8 cellular contexts compared by ENCODE assay signal in genomic region chr20:58649288-58650180, GRCh38. TPM values are rescaled to one million over a fixed set of nuclear protein-coding genes. Genes with fewer than 3 reads are reported as not detected.
A peak's percentile ranks its signal among the peaks of the same experiment; 100 is the strongest.
DNase-seq lines count a peak whose midpoint lies in the region; ATAC-seq and TF ChIP-seq lines count a peak whose summit lies in the region.

No MANE protein-coding gene starts in this region.

- peaks cover 10% of the 10 kb centered on the region; the same call in 1 of the 2 replicates for H3K27me3 ChIP-seq in HUES64 (ENCODE audit: insufficient read depth, low read length)
- H3K27me3 ChIP-seq in heart right ventricle = no peaks in the 10 kb centered on the region
- no peaks in the 10 kb centered on the region for H3K27me3 ChIP-seq in gastrocnemius medialis

- peak; percentile 21 for DNase-seq in activated T-helper 2 cell treated with anti-CD3 and anti-CD28 coated beads, Interferon-gamma antibody, Interleukin-2, Interleukin-4, amounts not matched to agents 10 μg/mL and 5 μg/mL and 100 μg/mL, durations not matched to agents 14 hours and 24 hours and 36 hours (ENCODE audit: low spot score)
- DNase-seq in heart right ventricle (peak; percentile 30 to 59), gastrocnemius medialis (no peak), T1000 (lab: John Stamatoyannopoulos, UW) (no peak), SHP77 (lab: John Stamatoyannopoulos, UW) (no peak), OCI-M2 (lab: John Stamatoyannopoulos, UW; ENCODE audit: unreplicated experiment) (no peak)

- H3K27me3 Mint-ChIP-seq in activated T-helper 2 cell treated with anti-CD3 and anti-CD28 coated beads, Interferon-gamma antibody, Interleukin-2, Interleukin-4, amounts not matched to agents 10 μg/mL and 5 μg/mL and 100 μg/mL, durations not matched to agents 14 hours and 24 hours and 36 hours (ENCODE audit: low read depth) = no peaks in the 10 kb centered on the region

- no peak overlapping the region; the same call in 1 of the 2 replicates for H3K27ac ChIP-seq in HUES64 (ENCODE audit: low read depth, low read length)
- peak overlapping the region; percentile 89 to 98 (median 95) for H3K27ac ChIP-seq in heart right ventricle
- peak overlapping the region in 3 of 4 donors; percentile 85 to 98 (median 97) for H3K27ac ChIP-seq in gastrocnemius medialis

- no peak for TF ChIP-seq POLR2A in gastrocnemius medialis (IDR thresholded peaks at IDR 0.05)

- peak overlapping the region; percentile 77 for H3K27ac Mint-ChIP-seq in activated T-helper 2 cell treated with anti-CD3 and anti-CD28 coated beads, Interferon-gamma antibody, Interleukin-2, Interleukin-4, amounts not matched to agents 10 μg/mL and 5 μg/mL and 100 μg/mL, durations not matched to agents 14 hours and 24 hours and 36 hours

- H3K36me3 ChIP-seq in HUES64 (ENCODE audit: insufficient read depth, low read length) = peaks cover 3% of the 10 kb centered on the region; the same call in 1 of the 2 replicates
- H3K36me3 ChIP-seq in heart right ventricle = no peaks in the 10 kb centered on the region
- H3K36me3 ChIP-seq in gastrocnemius medialis = no peaks in the 10 kb centered on the region

- peaks cover 23% of the 10 kb centered on the region for H3K36me3 Mint-ChIP-seq in activated T-helper 2 cell treated with anti-CD3 and anti-CD28 coated beads, Interferon-gamma antibody, Interleukin-2, Interleukin-4, amounts not matched to agents 10 μg/mL and 5 μg/mL and 100 μg/mL, durations not matched to agents 14 hours and 24 hours and 36 hours (ENCODE audit: low read depth)

- peaks cover 15% of the 10 kb centered on the region for H3K4me1 Mint-ChIP-seq in activated T-helper 2 cell treated with anti-CD3 and anti-CD28 coated beads, Interferon-gamma antibody, Interleukin-2, Interleukin-4, amounts not matched to agents 10 μg/mL and 5 μg/mL and 100 μg/mL, durations not matched to agents 14 hours and 24 hours and 36 hours (ENCODE audit: low read depth)

- in situ Hi-C loops in gastrocnemius medialis (cut with MboI; ENCODE audit: low sequenced_read_pairs in 4 of 4) = loop anchor here in 3 of 4 donors (25.0 kb wide), 3 partner anchors 362 to 1287 kb away; partner anchors contain the start of genes ANKRD60 (in 1 of the 3) and RAE1 (in 1 of the 3)

- ATAC-seq in heart right ventricle (peak in 2 of 8 donors; percentile 8 to 10), gastrocnemius medialis (no peak), HG02938 (IDR thresholded peaks at IDR 0.05; ENCODE audit: unreplicated experiment) (no peak)

- no peak for TF ChIP-seq CTCF in heart right ventricle (IDR thresholded peaks at IDR 0.05)
- no peak for TF ChIP-seq CTCF in gastrocnemius medialis (IDR thresholded peaks at IDR 0.05 in 4 of 5, conservative IDR thresholded peaks at IDR 0.05 in 1 of 5)

- no peaks in the 10 kb centered on the region for H3K9me3 Mint-ChIP-seq in activated T-helper 2 cell treated with anti-CD3 and anti-CD28 coated beads, Interferon-gamma antibody, Interleukin-2, Interleukin-4, amounts not matched to agents 10 μg/mL and 5 μg/mL and 100 μg/mL, durations not matched to agents 14 hours and 24 hours and 36 hours

- peak overlapping the region; percentile 79 for H3K4me3 Mint-ChIP-seq in activated T-helper 2 cell treated with anti-CD3 and anti-CD28 coated beads, Interferon-gamma antibody, Interleukin-2, Interleukin-4, amounts not matched to agents 10 μg/mL and 5 μg/mL and 100 μg/mL, durations not matched to agents 14 hours and 24 hours and 36 hours (ENCODE audit: low read depth)

- H3K9ac ChIP-seq in HUES64 (ENCODE audit: low read depth, low read length) = peak overlapping the region; percentile 83

- intact Hi-C loops in activated T-helper 2 cell treated with anti-CD3 and anti-CD28 coated beads, Interferon-gamma antibody, Interleukin-2, Interleukin-4, amounts not matched to agents 10 μg/mL and 5 μg/mL and 100 μg/mL, durations not matched to agents 14 hours and 24 hours and 36 hours (cut with micrococcal nuclease) = loop anchor here (2.0 to 10.0 kb wide), 7 partner anchors 43 to 1255 kb away; partner anchors contain the start of genes GNAS, GNAS-AS1, NELFCD and NPEPL1
- intact Hi-C loops in heart right ventricle (cut with DNase I) (loop anchor here in 9 of 10 donors (1.0 to 10.0 kb wide), 15 partner anchors 41 to 575 kb away; partner anchors contain the start of genes NPEPL1 (in 5 of the 9), GNAS (in 3 of the 9), GNAS-AS1 (in 3 of the 9) and ATP5F1E (in 1 of the 9)), gastrocnemius medialis (cut with DNase I; ENCODE audit: low total_unique reads) (loop anchor here (2.0 to 10.0 kb wide), 5 partner anchors 205 to 413 kb away; partner anchors contain the start of genes ATP5F1E, GNAS, GNAS-AS1 and NELFCD)

- WGBS in HUES64 = 28% methylated on average over 73 of the region's 73 CpGs
- 7 to 9% methylated on average over 73 of the region's 73 CpGs for WGBS in heart right ventricle, 2 donors

- H3K4me1 ChIP-seq in HUES64 (ENCODE audit: insufficient read depth, low read length) (peaks cover 30% of the 10 kb centered on the region), heart right ventricle (peaks cover 0 to 52% (median 35%) of the 10 kb centered on the region in 9 donors), gastrocnemius medialis (peaks cover 36 to 48% of the 10 kb centered on the region in 2 donors)

- peak overlapping the region; percentile 84 for H3K4me3 ChIP-seq in HUES64 (ENCODE audit: low read length)
- peak overlapping the region; percentile 75 to 99 (median 95) for H3K4me3 ChIP-seq in heart right ventricle
- peak overlapping the region; percentile 50 to 99 (median 94) for H3K4me3 ChIP-seq in gastrocnemius medialis

- H3K9me3 ChIP-seq in HUES64 (ENCODE audit: insufficient read depth, low read depth, low read length) (no peaks in the 10 kb centered on the region), heart right ventricle (no peaks in the 10 kb centered on the region), gastrocnemius medialis (no peaks in the 10 kb centered on the region)

RNA-seq across cellular contexts. Expression of gene STX16, which starts 1.5 kb away (rescaled TPM):
- 29.9 TPM for polyA plus RNA-seq in HUES64 (2013, experiment 1 of 2)
- polyA plus RNA-seq in HUES64 (2013, experiment 2 of 2) = 40.6 TPM
- total RNA-seq in activated T-helper 2 cell treated with anti-CD3 and anti-CD28 coated beads, Interferon-gamma antibody, Interleukin-2, Interleukin-4, amounts not matched to agents 10 μg/mL and 5 μg/mL and 100 μg/mL, durations not matched to agents 14 hours and 24 hours and 36 hours = 101 and 103 TPM in 2 replicates
- 10 to 100 TPM; 25.3 to 33.9 (median 27.0) TPM for total RNA-seq in heart right ventricle
- 10 to 100 TPM; 17.1 to 57.6 TPM for polyA plus RNA-seq in heart right ventricle
- total RNA-seq in gastrocnemius medialis = 10 to 100 TPM in 3 of 4 donors, 1 to 10 TPM in 1; 9.2 to 34.3 (median 20.4) TPM

RNA-seq across cellular contexts. Expression of gene NPEPL1, which starts 43.1 kb away (rescaled TPM):
- 16.4 TPM for polyA plus RNA-seq in HUES64 (2013, experiment 1 of 2)
- polyA plus RNA-seq in HUES64 (2013, experiment 2 of 2) = 17.1 TPM
- 27.5 and 29.4 TPM in 2 replicates for total RNA-seq in activated T-helper 2 cell treated with anti-CD3 and anti-CD28 coated beads, Interferon-gamma antibody, Interleukin-2, Interleukin-4, amounts not matched to agents 10 μg/mL and 5 μg/mL and 100 μg/mL, durations not matched to agents 14 hours and 24 hours and 36 hours
- total RNA-seq in heart right ventricle (10 to 100 TPM; 23.1 to 35.9 (median 29.9) TPM), gastrocnemius medialis (10 to 100 TPM; 18.1 to 51.5 (median 34.3) TPM)
- 10 to 100 TPM; 16.7 to 46.7 TPM for polyA plus RNA-seq in heart right ventricle

Comparison
In these comparisons a context has a peak if more than half of its experiments do, and no peak if none do; other contexts are left out.
1. DNase-seq: peak in activated T-helper 2 cell treated with anti-CD3 and anti-CD28 coated beads, Interferon-gamma antibody, Interleukin-2, Interleukin-4, amounts not matched to agents 10 μg/mL and 5 μg/mL and 100 μg/mL, durations not matched to agents 14 hours and 24 hours and 36 hours (single experiment) and heart right ventricle (2 of 2); none in gastrocnemius medialis (0 of 2), T1000 (single experiment), SHP77 (0 of 2) and OCI-M2 (single experiment).
2. Peak in every context shown above with its lines, with median percentiles within 50 percentile points of each other: H3K4me3 ChIP-seq.